ENCODE assay signal across 5 cellular contexts in genomic region chr5:10215366-10215765, GRCh38.
"Had no signal": no experiment of that assay in that cellular context is flagged by ENCODE, and none has a peak within 500 bp of the region (broad histone marks: within the 10 kb centered on the region; RNA-seq: fewer than 3 reads in every experiment).

No MANE protein-coding gene starts in this region.

- H3K27ac ChIP-seq: HL-60 had no signal

- H3K9me3 Mint-ChIP-seq: GM23338, H9 had no signal

- DNase-seq: H9, HCEC 1CT had no signal

- H3K4me3 ChIP-seq: GM23338, K562 had no signal

- H3K4me3 Mint-ChIP-seq: GM23338, H9 had no signal

- H3K27ac Mint-ChIP-seq: GM23338, H9 had no signal
